In genomic region chr13:39783051-39783450, GRCh38 we compare ENCODE assay signal across 17 cellular contexts.
DNase-seq lines count a peak whose midpoint lies in the region; ATAC-seq and TF ChIP-seq lines count a peak whose summit lies in the region.
"Had no signal": no experiment of that assay in that cellular context is flagged by ENCODE, and none has a peak within 500 bp of the region (broad histone marks: within the 10 kb centered on the region; RNA-seq: fewer than 3 reads in every experiment).

No MANE protein-coding gene starts in this region.

- CTCF ChIA-PET in SK-N-SH (lab: Yijun Ruan, JAX), result interaction anchor here (0.6 to 2.7 kb wide), 14 partner anchors 13 to 994 kb away, joined by 3 to 28 read pairs (median 4); no protein-coding TSS in a partner anchor

- H3K36me3 ChIP-seq in SK-N-SH (replicated peaks in 1 of 2; ENCODE audit: control insufficient read depth in 1 of 2, insufficient read depth in 2 of 2, low read length in 1 of 2), result no peaks in the 10 kb centered on the region
- H3K36me3 ChIP-seq: esophagus squamous epithelium, spleen, upper lobe of left lung had no signal

- TF ChIP-seq CTCF in SK-N-SH (IDR thresholded peaks at IDR 0.05) (peak; percentile 55), cardiac fibroblast (IDR thresholded peaks at IDR 0.05; ENCODE audit: low read depth, low read length) (no peak), osteocyte (IDR thresholded peaks at IDR 0.05) (peak; percentile 44)

- H3K27me3 ChIP-seq in SK-N-SH (ENCODE audit: insufficient read depth), result no peaks in the 10 kb centered on the region
- H3K27me3 ChIP-seq: dorsolateral prefrontal cortex, esophagus squamous epithelium, spleen, upper lobe of left lung had no signal

- POLR2A ChIA-PET in SK-N-SH (lab: Yijun Ruan, JAX), result no interaction called here

- H3K9ac ChIP-seq in SK-N-SH, result no peak overlapping the region

- peak; percentile 61 for TF ChIP-seq RAD21 in SK-N-SH (IDR thresholded peaks at IDR 0.05; ENCODE audit: low read length)

- WGBS in SK-N-SH (ENCODE audit: low lambda C conversion rate), result 32% methylated on average over 1 of the region's 1 CpG

- no peaks in the 10 kb centered on the region for H3K79me2 ChIP-seq in SK-N-SH (ENCODE audit: insufficient read depth)

- H3K9me2 ChIP-seq in SK-N-SH, result no peaks in the 10 kb centered on the region

- no peaks in the 10 kb centered on the region for H3K9me3 Mint-ChIP-seq in osteocyte (ENCODE audit: unreplicated experiment)
- peaks cover 0 to 3% of the 10 kb centered on the region in 2 donors for H3K9me3 Mint-ChIP-seq in activated naive CD4-positive, alpha-beta T cell treated with anti-CD3 and anti-CD28 coated beads, Interleukin-2, amount 50 U/mL, for 72 hours
- H3K9me3 Mint-ChIP-seq: activated B cell treated with CpG ODN at 0.5 μM for 24 hours had no signal

- no peak for TF ChIP-seq EP300 in SK-N-SH (IDR thresholded peaks at IDR 0.05; ENCODE audit: borderline replicate concordance in 1 of 2, low read depth in 1 of 2, low read length in 1 of 2)

- peaks cover 4 to 20% of the 10 kb centered on the region in 2 experiments; a peak in 3 of 4 replicates for H3K4me1 ChIP-seq in SK-N-SH (ENCODE audit: control insufficient read depth in 1 of 2, insufficient read depth in 2 of 2, low read depth in 1 of 2, low read length in 1 of 2)
- H3K4me1 ChIP-seq: upper lobe of left lung had no signal

- H3K27me3 Mint-ChIP-seq in osteocyte (ENCODE audit: unreplicated experiment), result no peaks in the 10 kb centered on the region
- H3K27me3 Mint-ChIP-seq: activated B cell treated with CpG ODN at 0.5 μM for 24 hours had no signal

- 0 out of 2 replicates have a peak, but pooled peaks cover 3% of the 10 kb centered on the region for H3K9me3 ChIP-seq in SK-N-SH
- H3K9me3 ChIP-seq: esophagus squamous epithelium, upper lobe of left lung had no signal

- DNase-seq in SK-N-SH (no peak), NCI-H524 (lab: John Stamatoyannopoulos, UW) (peak; percentile 1 to 7), cardiac fibroblast (ENCODE audit: low read depth in 2 of 2) (peak; percentile 50 to 52), osteocyte (ENCODE audit: extremely low spot score, unreplicated experiment) (no peak), SIG-M5 treated with dmso at 0.1 percent for 504 hours (lab: John Stamatoyannopoulos, UW; ENCODE audit: unreplicated experiment) (no peak)
- DNase-seq in activated naive CD4-positive, alpha-beta T cell treated with anti-CD3 and anti-CD28 coated beads, Interleukin-2, amount 50 U/mL, for 72 hours (ENCODE audit: low spot score in 2 of 2), result no peak
- DNase-seq: activated B cell treated with CpG ODN at 0.5 μM for 24 hours; activated effector memory CD4-positive, alpha-beta T cell treated with anti-CD3 and anti-CD28 coated beads, Interleukin-2, amount 50 U/mL, for 16 hours; dorsolateral prefrontal cortex; esophagus squamous epithelium; HCEC 1CT; left cardiac atrium; RPMI8226; spleen; upper lobe of left lung had no signal

- no peaks in the 10 kb centered on the region for H3K36me3 Mint-ChIP-seq in osteocyte (ENCODE audit: unreplicated experiment)
- H3K36me3 Mint-ChIP-seq in activated naive CD4-positive, alpha-beta T cell treated with anti-CD3 and anti-CD28 coated beads, Interleukin-2, amount 50 U/mL, for 72 hours, result peaks cover 0 to 8% of the 10 kb centered on the region in 2 donors

- no peaks in the 10 kb centered on the region for H4K20me1 ChIP-seq in SK-N-SH (ENCODE audit: insufficient read depth)

- ATAC-seq in SK-N-SH treated with all-trans-retinoic acid at 6 μM for 48 hours (no peak), HG03108 (IDR thresholded peaks at IDR 0.05; ENCODE audit: unreplicated experiment) (no peak)
- ATAC-seq in activated naive CD4-positive, alpha-beta T cell treated with anti-CD3 and anti-CD28 coated beads, Interleukin-2, amount 50 U/mL, for 72 hours, result no peak
- ATAC-seq: left cardiac atrium had no signal

- peaks cover 20% of the 10 kb centered on the region for H3F3A ChIP-seq in SK-N-SH (replicated peaks; ENCODE audit: insufficient read depth)

- no peak overlapping the region for H2AFZ ChIP-seq in SK-N-SH (ENCODE audit: low read depth)

- H3K4me1 Mint-ChIP-seq in osteocyte (ENCODE audit: unreplicated experiment), result peaks cover 10% of the 10 kb centered on the region
- H3K4me1 Mint-ChIP-seq: activated B cell treated with CpG ODN at 0.5 μM for 24 hours had no signal

- H3K27ac Mint-ChIP-seq in osteocyte (ENCODE audit: unreplicated experiment), result no peak overlapping the region
- no peak overlapping the region for H3K27ac Mint-ChIP-seq in activated naive CD4-positive, alpha-beta T cell treated with anti-CD3 and anti-CD28 coated beads, Interleukin-2, amount 50 U/mL, for 72 hours
- H3K27ac Mint-ChIP-seq: activated B cell treated with CpG ODN at 0.5 μM for 24 hours had no signal

- no peak overlapping the region for H3K4me2 ChIP-seq in SK-N-SH

- no peak overlapping the region for H3K4me3 Mint-ChIP-seq in osteocyte (ENCODE audit: unreplicated experiment)
- H3K4me3 Mint-ChIP-seq: activated B cell treated with CpG ODN at 0.5 μM for 24 hours had no signal

- no peak overlapping the region for H3K4me3 ChIP-seq in SK-N-SH (ENCODE audit: low read depth in 2 of 2, low read length in 1 of 2)
- H3K4me3 ChIP-seq in cardiac fibroblast (replicated peaks in 1 of 2; ENCODE audit: low read depth in 2 of 2, low read length in 2 of 2), result no peak overlapping the region
- H3K4me3 ChIP-seq: dorsolateral prefrontal cortex, esophagus squamous epithelium, spleen, upper lobe of left lung had no signal

- H3K27ac ChIP-seq in SK-N-SH (ENCODE audit: low read depth in 2 of 2, low read length in 1 of 2), result no peak overlapping the region
- H3K27ac ChIP-seq: dorsolateral prefrontal cortex, esophagus squamous epithelium, spleen, upper lobe of left lung had no signal

TF ChIP-seq in SK-N-SH, 30 proteins besides CTCF, POLR2A, EP300 and RAD21:
- TF ChIP-seq TCF12 (IDR thresholded peaks at IDR 0.05), result no peak
- TF ChIP-seq SMC3 (IDR thresholded peaks at IDR 0.05; ENCODE audit: low read depth, low read length), result peak; percentile 26; the same call in 1 of the 2 replicates
- TF ChIP-seq GABPA (IDR thresholded peaks at IDR 0.05; ENCODE audit: low read depth), result no peak
- TF ChIP-seq MXI1 (IDR thresholded peaks at IDR 0.05; ENCODE audit: low read depth, low read length), result no peak
- no peak for TF ChIP-seq SIN3A (IDR thresholded peaks at IDR 0.05; ENCODE audit: borderline replicate concordance, low read depth, low read length)

TF ChIP-seq in SK-N-SH treated with all-trans-retinoic acid at 6 μM for 48 hours, 23 proteins besides CTCF, POLR2A, EP300 and RAD21:
- TF ChIP-seq ZFP30 (CRISPR knock-in tag; IDR thresholded peaks at IDR 0.05), result no peak
- TF ChIP-seq CSDC2 (CRISPR knock-in tag; IDR thresholded peaks at IDR 0.05), result no peak
- TF ChIP-seq ZFP3 (CRISPR knock-in tag; IDR thresholded peaks at IDR 0.05), result no peak
- TF ChIP-seq BACH2 (CRISPR knock-in tag; IDR thresholded peaks at IDR 0.05; ENCODE audit: borderline replicate concordance), result no peak
- no peak for TF ChIP-seq SNAI2 (CRISPR knock-in tag; IDR thresholded peaks at IDR 0.05)
- no peak for TF ChIP-seq POU6F1 (CRISPR knock-in tag; IDR thresholded peaks at IDR 0.05; ENCODE audit: borderline replicate concordance, low read depth)

Comparison
In these comparisons a context has a peak if more than half of its experiments do, and no peak if none do; other contexts are left out.
1. DNase-seq: peak in NCI-H524 (2 of 2) and cardiac fibroblast (2 of 2); none in SK-N-SH (single experiment), osteocyte (single experiment), activated naive CD4-positive, alpha-beta T cell treated with anti-CD3 and anti-CD28 coated beads, Interleukin-2, amount 50 U/mL, for 72 hours (0 of 2) and SIG-M5 treated with dmso at 0.1 percent for 504 hours (single experiment).